In genomic region chr17:64776720-64777412, GRCh38 we compare ENCODE assay signal across 8 cellular contexts.
A peak's percentile ranks its signal among the peaks of the same experiment; 100 is the strongest.
DNase-seq lines count a peak whose midpoint lies in the region; ATAC-seq, FAIRE-seq and TF ChIP-seq lines count a peak whose summit lies in the region.
"Not testable (repeated sequence)": the region's sequence is repeated elsewhere in the genome, so short reads cannot be mapped to it uniquely, and the experiment has no call there.

No MANE protein-coding gene starts in this region.

- H3K9me1 ChIP-seq in keratinocyte (ENCODE audit: control insufficient read depth, extremely low read depth, insufficient read depth, low read length) = not testable (repeated sequence)

- dilution Hi-C loops in keratinocyte (cut with MboI; ENCODE audit: extremely low pct_ligation_motif_present, low sequenced_read_pairs) = not testable (repeated sequence)

- H3K79me2 ChIP-seq in keratinocyte (ENCODE audit: control insufficient read depth, insufficient read depth, low read length) = not testable (repeated sequence)

- ATAC-seq in GM18909 (IDR thresholded peaks at IDR 0.05; ENCODE audit: poor library complexity, unreplicated experiment) = peak; percentile 62
- ATAC-seq in HG03457 (IDR thresholded peaks at IDR 0.05; ENCODE audit: unreplicated experiment) = peak; percentile 51
- ATAC-seq in central memory CD8-positive, alpha-beta T cell (replicated peaks; ENCODE audit: extremely low read depth, poor library complexity, severe bottlenecking) = peak; percentile 59

- 1 to 3% (median 3%) methylated on average over 35 to 38 of the region's 38 CpGs for WGBS in small intestine, 3 donors

- not testable (repeated sequence) for H4K20me1 ChIP-seq in keratinocyte (ENCODE audit: control insufficient read depth, extremely low read depth, insufficient read depth, low read length)

- peak overlapping the region; percentile 42 for H3K4me3 Mint-ChIP-seq in central memory CD8-positive, alpha-beta T cell

- peaks cover 30% of the 10 kb centered on the region for H3K4me1 ChIP-seq in keratinocyte (ENCODE audit: control insufficient read depth, extremely low read depth, insufficient read depth, low read length)
- not testable (repeated sequence) for H3K4me1 ChIP-seq in small intestine (ENCODE audit: control insufficient read depth in 2 of 2, insufficient read depth in 1 of 2, low read depth in 1 of 2, low read length in 1 of 2)

- H3K27ac Mint-ChIP-seq in central memory CD8-positive, alpha-beta T cell (ENCODE audit: low read depth) = not testable (repeated sequence)

- not testable (repeated sequence) for H3K27me3 Mint-ChIP-seq in central memory CD8-positive, alpha-beta T cell

- not testable (repeated sequence) for H3K9me3 ChIP-seq in keratinocyte (ENCODE audit: control insufficient read depth, low read depth, low read length); small intestine (ENCODE audit: control insufficient read depth, low read depth)

- FAIRE-seq in keratinocyte (lab: Jason Lieb, UNC) = peak; percentile 85
- not testable (repeated sequence) for FAIRE-seq in small intestine (lab: Jason Lieb, UNC)

- H3K27me3 ChIP-seq in keratinocyte (ENCODE audit: control insufficient read depth, extremely low read depth, insufficient read depth, low read length) = peaks cover 10% of the 10 kb centered on the region
- H3K27me3 ChIP-seq in small intestine (ENCODE audit: control insufficient read depth in 2 of 2, insufficient read depth in 2 of 2, low read length in 2 of 2) = not testable (repeated sequence)

- DNase-seq in AG08395 (ENCODE audit: low spot score) (peak; percentile 79), NCI-H524 (lab: John Stamatoyannopoulos, UW) (peak; percentile 98 to 100), small intestine (peak; percentile 68)
- DNase-seq in activated CD4-positive, alpha-beta T cell treated with anti-CD3 and anti-CD28 coated beads for 24 hours (ENCODE audit: low read depth in 2 of 2) = peak; percentile 50 to 61
- DNase-seq in central memory CD8-positive, alpha-beta T cell (ENCODE audit: low spot score in 2 of 2) = peak; percentile 59 to 63
- DNase-seq in keratinocyte (ENCODE audit: low read depth, low spot score) = not testable (repeated sequence)

- TF ChIP-seq CTCF in keratinocyte (optimal IDR thresholded peaks at IDR 0.05 in 1 of 3, IDR thresholded peaks at IDR 0.05 in 1 of 3, conservative IDR thresholded peaks at IDR 0.05 in 1 of 3; ENCODE audit: extremely low read depth in 1 of 3, insufficient read depth in 2 of 3, low read length in 3 of 3) = peak; percentile 69 to 94 (median 80)

- not testable (repeated sequence) for H3K9me3 Mint-ChIP-seq in central memory CD8-positive, alpha-beta T cell

- H3K36me3 ChIP-seq in keratinocyte (ENCODE audit: control insufficient read depth in 2 of 2, extremely low read depth in 1 of 2, insufficient read depth in 2 of 2, low read length in 2 of 2); small intestine (ENCODE audit: control insufficient read depth in 2 of 2, insufficient read depth in 2 of 2, low read length in 2 of 2): not testable (repeated sequence)

- peaks cover 23% of the 10 kb centered on the region for H3K4me1 Mint-ChIP-seq in central memory CD8-positive, alpha-beta T cell

- H3K9ac ChIP-seq in keratinocyte (ENCODE audit: control insufficient read depth, extremely low read depth, insufficient read depth, low read length) = not testable (repeated sequence)

- H2AFZ ChIP-seq in keratinocyte (ENCODE audit: control insufficient read depth, low read length) = not testable (repeated sequence)

- peak overlapping the region; percentile 20 for H3K4me2 ChIP-seq in keratinocyte (ENCODE audit: control insufficient read depth, extremely low read depth, insufficient read depth, low read depth, low read length)

- H3K4me3 ChIP-seq in keratinocyte (ENCODE audit: control insufficient read depth in 2 of 3, extremely low read depth in 1 of 3, insufficient read depth in 2 of 3, low read depth in 1 of 3, low read length in 3 of 3) = not testable (repeated sequence)
- peak overlapping the region in 1 of 2 donors; percentile 26 for H3K4me3 ChIP-seq in small intestine (ENCODE audit: low read depth in 1 of 2, low read length in 2 of 2)

- peaks cover 10% of the 10 kb centered on the region for H3K36me3 Mint-ChIP-seq in central memory CD8-positive, alpha-beta T cell (ENCODE audit: insufficient read depth)

- H3K27ac ChIP-seq in keratinocyte (ENCODE audit: control insufficient read depth, insufficient read depth, low read length) = not testable (repeated sequence)
- peak overlapping the region in 1 of 2 donors; percentile 64 for H3K27ac ChIP-seq in small intestine (ENCODE audit: low read depth in 1 of 2, low read length in 1 of 2)
